In genomic region chr2:56017784-56018183, GRCh38 we compare ENCODE assay signal across 1 cellular context.
TF ChIP-seq lines count a peak whose summit lies in the region.

No MANE protein-coding gene starts in this region.

TF ChIP-seq in H1, 55 proteins besides CTCF, POLR2A, EP300 and RAD21:
- TF ChIP-seq RFX5 (IDR thresholded peaks at IDR 0.05; ENCODE audit: borderline replicate concordance, low read depth, low read length) = no peak
- no peak for TF ChIP-seq SP1 (IDR thresholded peaks at IDR 0.05; ENCODE audit: low read depth, low read length)
- TF ChIP-seq CTBP2 (IDR thresholded peaks at IDR 0.05; ENCODE audit: borderline replicate concordance, insufficient read depth, insufficient read length, low read length) = no peak
- TF ChIP-seq JUN (IDR thresholded peaks at IDR 0.05; ENCODE audit: low read depth, low read length) = no peak
- TF ChIP-seq E2F6 (IDR thresholded peaks at IDR 0.05) = no peak
- no peak for TF ChIP-seq BCL11A (IDR thresholded peaks at IDR 0.05; ENCODE audit: low read depth in 2 of 2, low read length in 2 of 2)
- TF ChIP-seq ATF2 (IDR thresholded peaks at IDR 0.05; ENCODE audit: low read length) = no peak
- TF ChIP-seq, protein P1, sequence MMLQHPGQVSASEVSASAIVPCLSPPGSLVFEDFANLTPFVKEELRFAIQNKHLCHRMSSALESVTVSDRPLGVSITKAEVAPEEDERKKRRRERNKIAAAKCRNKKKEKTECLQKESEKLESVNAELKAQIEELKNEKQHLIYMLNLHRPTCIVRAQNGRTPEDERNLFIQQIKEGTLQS (IDR thresholded peaks at IDR 0.05; ENCODE audit: insufficient read depth, low read depth, low read length) = no peak
